In genomic region chr17:45792995-45793755, GRCh38 we compare ENCODE assay signal across 20 cellular contexts. TPM values are rescaled to one million over a fixed set of nuclear protein-coding genes. Genes with fewer than 3 reads are reported as not detected.
"Had no signal": no experiment of that assay in that cellular context is flagged by ENCODE, and none has a peak within 500 bp of the region (broad histone marks: within the 10 kb centered on the region; RNA-seq: fewer than 3 reads in every experiment).

No MANE protein-coding gene starts in this region.

- H3K9me3 ChIP-seq: ascending aorta, esophagus muscularis mucosa, tibial nerve, uterus had no signal

- H3K27ac ChIP-seq: ascending aorta, esophagus muscularis mucosa, tibial nerve, uterus had no signal

- H3K4me1 ChIP-seq: ascending aorta, uterus had no signal

- H3K36me3 ChIP-seq: ascending aorta, esophagus muscularis mucosa, tibial nerve, uterus had no signal

- DNase-seq: activated B cell treated with CpG ODN at 0.5 μM for 24 hours; activated CD4-positive, alpha-beta memory T cell treated with anti-CD3 and anti-CD28 coated beads for 36 hours; activated CD4-positive, alpha-beta T cell treated with anti-CD3 and anti-CD28 coated beads for 4 hours; activated naive CD4-positive, alpha-beta T cell treated with Interleukin-2 at 50 U/mL for 16 hours; activated T-cell treated with anti-CD3 and anti-CD28 coated beads for 4 hours; cerebellar nuclear complex; cortex of kidney; effector CD4-positive, alpha-beta T cell; foreskin fibroblast; natural killer cell; retina; stimulated activated naive CD8-positive, alpha-beta T cell treated with anti-CD3 and anti-CD28 coated beads, Interleukin-15, Interleukin-2, amounts not matched to agents 100 U/mL and 50 U/mL, for 24 hours; uterus had no signal

- H3K27me3 ChIP-seq: ascending aorta, uterus had no signal

- H3K4me3 ChIP-seq: ascending aorta, esophagus muscularis mucosa, lung, tibial nerve, uterus had no signal

RNA-seq across cellular contexts. Expression of gene CRHR1, which starts 9.1 kb away (rescaled TPM):
- total RNA-seq: activated B cell treated with CpG ODN at 0.5 μM for 24 hours; activated CD4-positive, alpha-beta memory T cell treated with anti-CD3 and anti-CD28 coated beads for 36 hours; ascending aorta; left lobe of liver; lung; natural killer cell; posterior vena cava; tibial nerve had no signal
- polyA plus RNA-seq: keratinocyte, lung had no signal

RNA-seq across cellular contexts. Expression of gene SPPL2C, which starts 51.5 kb away (rescaled TPM):
- total RNA-seq: activated B cell treated with CpG ODN at 0.5 μM for 24 hours; activated CD4-positive, alpha-beta memory T cell treated with anti-CD3 and anti-CD28 coated beads for 36 hours; ascending aorta; esophagus muscularis mucosa; left lobe of liver; lung; natural killer cell; posterior vena cava; tibial nerve; uterus had no signal
- polyA plus RNA-seq: keratinocyte, lung had no signal
